ENCODE assay signal across 27 cellular contexts in the genomic region with DNA sequence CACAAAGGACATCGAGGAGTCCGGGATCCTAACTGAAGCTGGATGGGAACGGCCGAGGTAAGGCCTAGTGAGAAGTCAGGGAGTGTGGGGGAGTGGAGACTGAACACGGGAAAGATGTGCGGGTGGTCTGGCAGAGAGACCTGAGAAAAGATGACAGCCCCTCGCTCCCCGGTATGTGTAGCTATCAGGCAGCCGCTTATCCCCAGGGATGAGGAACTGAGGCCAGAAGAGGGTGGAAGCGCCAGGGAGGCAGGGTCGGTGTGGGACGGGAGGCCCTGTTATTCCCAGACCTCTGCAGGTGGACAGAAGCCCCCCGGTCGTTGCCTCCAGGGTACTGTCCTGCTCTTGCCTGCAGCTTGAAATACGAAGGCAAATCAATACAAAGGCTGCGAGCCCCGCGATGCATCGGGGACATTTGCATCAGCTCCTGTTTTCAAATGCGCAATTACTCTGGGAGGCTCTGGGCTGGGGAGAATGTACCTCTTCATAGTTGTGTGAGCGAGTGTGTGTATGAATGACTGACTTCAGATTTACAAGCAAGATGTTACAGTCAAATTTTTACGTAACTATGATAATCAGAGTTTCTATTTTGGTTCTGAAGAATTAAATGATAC.
"Had no signal": no experiment of that assay in that cellular context is flagged by ENCODE, and none has a peak within 500 bp of the region (broad histone marks: within the 10 kb centered on the region; RNA-seq: fewer than 3 reads in every experiment).

No MANE protein-coding gene starts in this region.

- ATAC-seq: activated CD4-positive, CD25-positive, alpha-beta regulatory T cell treated with anti-CD3 and anti-CD28 coated beads, Interleukin-2, amount 50 U/mL, for 24 hours; body of pancreas; left ventricle myocardium superior; right cardiac atrium had no signal

- H3K9me3 Mint-ChIP-seq: activated CD4-positive, alpha-beta memory T cell treated with anti-CD3 and anti-CD28 coated beads for 36 hours; activated naive CD4-positive, alpha-beta T cell treated with anti-CD3 and anti-CD28 coated beads for 36 hours; activated naive CD8-positive, alpha-beta T cell treated with anti-CD3 and anti-CD28 coated beads for 36 hours; activated T-helper 1 cell treated with anti-CD3 and anti-CD28 coated beads, Interleukin-12 subunit alpha, Interleukin-12 subunit beta, Interleukin-2, Interleukin-4 antibody, amounts not matched to agents 30 ng/mL and 10 ng/mL and 1 ng/mL, durations not matched to agents 14 hours and 24 hours and 36 hours had no signal

- DNase-seq: activated CD4-positive, alpha-beta memory T cell treated with anti-CD3 and anti-CD28 coated beads for 36 hours; activated CD4-positive, alpha-beta T cell treated with anti-CD3 and anti-CD28 coated beads for 48 hours; activated CD8-positive, alpha-beta memory T cell treated with anti-CD3 and anti-CD28 coated beads, Interleukin-2, amount 50 U/mL, for 4 hours; activated effector memory CD4-positive, alpha-beta T cell treated with anti-CD3 and anti-CD28 coated beads, Interleukin-2, amount 50 U/mL, for 16 hours; activated naive CD4-positive, alpha-beta T cell treated with anti-CD3 and anti-CD28 coated beads for 36 hours; activated naive CD8-positive, alpha-beta T cell treated with anti-CD3 and anti-CD28 coated beads for 36 hours; activated T-cell treated with anti-CD3 and anti-CD28 coated beads, Interleukin-2, amount 50 U/mL, for 1 hour; adrenal gland; aorta; body of pancreas; dorsolateral prefrontal cortex; effector memory CD4-positive, alpha-beta T cell; islet precursor cell; left ventricle myocardium superior; mammary epithelial cell; occipital lobe; right cardiac atrium; stimulated activated naive CD4-positive, alpha-beta T cell; testis; transverse colon had no signal

- H3K4me1 ChIP-seq: adrenal gland, body of pancreas, parathyroid adenoma, testis, transverse colon had no signal

- H3K27me3 ChIP-seq: cardiac muscle cell, testis had no signal

- H3K4me3 Mint-ChIP-seq: activated CD4-positive, alpha-beta memory T cell treated with anti-CD3 and anti-CD28 coated beads for 36 hours; activated naive CD4-positive, alpha-beta T cell treated with anti-CD3 and anti-CD28 coated beads for 36 hours; activated naive CD8-positive, alpha-beta T cell treated with anti-CD3 and anti-CD28 coated beads for 36 hours; activated T-helper 1 cell treated with anti-CD3 and anti-CD28 coated beads, Interleukin-12 subunit alpha, Interleukin-12 subunit beta, Interleukin-2, Interleukin-4 antibody, amounts not matched to agents 30 ng/mL and 10 ng/mL and 1 ng/mL, durations not matched to agents 14 hours and 24 hours and 36 hours; nephron had no signal

- H2AFZ ChIP-seq: parathyroid adenoma had no signal

- H3K79me2 ChIP-seq: parathyroid adenoma had no signal

- H3K4me1 Mint-ChIP-seq: activated naive CD8-positive, alpha-beta T cell treated with anti-CD3 and anti-CD28 coated beads for 36 hours; nephron had no signal

- H3K36me3 Mint-ChIP-seq: activated CD4-positive, alpha-beta memory T cell treated with anti-CD3 and anti-CD28 coated beads for 36 hours; activated naive CD8-positive, alpha-beta T cell treated with anti-CD3 and anti-CD28 coated beads for 36 hours had no signal

- H3K36me3 ChIP-seq: adrenal gland, cardiac muscle cell, transverse colon had no signal

- H3K4me3 ChIP-seq: adrenal gland, body of pancreas, cardiac muscle cell, coronary artery, dorsolateral prefrontal cortex, testis, transverse colon had no signal

- H3K27ac ChIP-seq: adrenal gland, body of pancreas, cardiac muscle cell, coronary artery, dorsolateral prefrontal cortex, parathyroid adenoma, testis, transverse colon, VCaP had no signal

- H3K27ac Mint-ChIP-seq: activated CD4-positive, alpha-beta memory T cell treated with anti-CD3 and anti-CD28 coated beads for 36 hours; activated naive CD4-positive, alpha-beta T cell treated with anti-CD3 and anti-CD28 coated beads for 36 hours; activated naive CD8-positive, alpha-beta T cell treated with anti-CD3 and anti-CD28 coated beads for 36 hours; activated T-helper 1 cell treated with anti-CD3 and anti-CD28 coated beads, Interleukin-12 subunit alpha, Interleukin-12 subunit beta, Interleukin-2, Interleukin-4 antibody, amounts not matched to agents 30 ng/mL and 10 ng/mL and 1 ng/mL, durations not matched to agents 14 hours and 24 hours and 36 hours; nephron had no signal

- H3K9me3 ChIP-seq: adrenal gland, body of pancreas, testis, transverse colon had no signal

- H3K9ac ChIP-seq: parathyroid adenoma had no signal
